Comparison of ENCODE assay signal across 8 cellular contexts in genomic region chr17:7549401-7550055, GRCh38. TPM values are rescaled to one million over a fixed set of nuclear protein-coding genes. Genes with fewer than 3 reads are reported as not detected.
DNase-seq lines count a peak whose midpoint lies in the region; ATAC-seq and TF ChIP-seq lines count a peak whose summit lies in the region.

No MANE protein-coding gene starts in this region.

- H2AFZ ChIP-seq in H9 (ENCODE audit: low read length): no peak overlapping the region

- H3K27ac ChIP-seq in H9 (ENCODE audit: insufficient read length, low read depth, low read length): no peak overlapping the region
- H3K27ac ChIP-seq in psoas muscle: peak overlapping the region; percentile 68

- H3K23ac ChIP-seq in H9 (ENCODE audit: insufficient read length, low read depth, low read length): no peak overlapping the region

- no peak overlapping the region for H3T11ph ChIP-seq in H9 (ENCODE audit: low read length)

- no peak overlapping the region for H4K8ac ChIP-seq in H9 (replicated peaks; ENCODE audit: insufficient read length, low read depth, low read length)

- no CpG with 5 or more reads among the region's 20 CpGs for WGBS in H9 (ENCODE audit: extremely low coverage, insufficient read length, low lambda C conversion rate)
- WGBS in psoas muscle, 3 donors: 30 to 42% (median 38%) methylated on average over 18 to 20 of the region's 20 CpGs

- H2BK5ac ChIP-seq in H9 (ENCODE audit: insufficient read length, low read length): no peak overlapping the region

- H3K36me3 Mint-ChIP-seq in H9 (ENCODE audit: insufficient read depth in 1 of 3, low read depth in 3 of 3): no peaks in the 10 kb centered on the region
- H3K36me3 Mint-ChIP-seq in activated T-helper 2 cell treated with anti-CD3 and anti-CD28 coated beads, Interferon-gamma antibody, Interleukin-2, Interleukin-4, amounts not matched to agents 10 μg/mL and 5 μg/mL and 100 μg/mL, durations not matched to agents 14 hours and 24 hours and 36 hours (ENCODE audit: low read depth): peaks cover 18% of the 10 kb centered on the region

- H3K4me3 ChIP-seq in psoas muscle: peak overlapping the region; percentile 79

- intact Hi-C loops in activated T-helper 2 cell treated with anti-CD3 and anti-CD28 coated beads, Interferon-gamma antibody, Interleukin-2, Interleukin-4, amounts not matched to agents 10 μg/mL and 5 μg/mL and 100 μg/mL, durations not matched to agents 14 hours and 24 hours and 36 hours (cut with micrococcal nuclease): no loop called here
- intact Hi-C loops in head of caudate nucleus (cut with DNase I) (no loop called here), psoas muscle (cut with DNase I) (no loop called here)

- no peaks in the 10 kb centered on the region for H3K79me1 ChIP-seq in H9 (ENCODE audit: insufficient read depth, low read depth, low read length, poor library complexity, severe bottlenecking)

- H3K14ac ChIP-seq in H9 (ENCODE audit: insufficient read depth, low read length): no peak overlapping the region

- H2BK12ac ChIP-seq in H9 (ENCODE audit: insufficient read length, low read depth, low read length): no peak overlapping the region

- no peaks in the 10 kb centered on the region for H3K9me3 ChIP-seq in H9 (ENCODE audit: control insufficient read depth, low read depth, low read length)
- H3K9me3 ChIP-seq in psoas muscle: no peaks in the 10 kb centered on the region

- H2BK120ac ChIP-seq in H9 (ENCODE audit: low read depth, low read length, poor library complexity, severe bottlenecking): no peak overlapping the region

- peaks cover 26% of the 10 kb centered on the region for H3K27me3 Mint-ChIP-seq in H9 (ENCODE audit: low read depth)
- no peaks in the 10 kb centered on the region for H3K27me3 Mint-ChIP-seq in activated T-helper 2 cell treated with anti-CD3 and anti-CD28 coated beads, Interferon-gamma antibody, Interleukin-2, Interleukin-4, amounts not matched to agents 10 μg/mL and 5 μg/mL and 100 μg/mL, durations not matched to agents 14 hours and 24 hours and 36 hours (ENCODE audit: low read depth)

- no peak overlapping the region for H4K5ac ChIP-seq in H9 (ENCODE audit: insufficient read length, low read depth, low read length)

- H3K27me3 ChIP-seq in H9 (ENCODE audit: insufficient read depth, low read length) (no peaks in the 10 kb centered on the region), psoas muscle (ENCODE audit: insufficient read depth in 3 of 3, low read length in 2 of 3) (no peaks in the 10 kb centered on the region)

- no peak overlapping the region for H3K4ac ChIP-seq in H9 (ENCODE audit: low read depth, low read length)

- H3K56ac ChIP-seq in H9 (ENCODE audit: insufficient read length, low read depth, low read length): no peak overlapping the region

- H2AK5ac ChIP-seq in H9 (ENCODE audit: insufficient read length, low read length): no peak overlapping the region

- no peak overlapping the region for H2BK15ac ChIP-seq in H9 (ENCODE audit: low read depth, low read length)

- no peak overlapping the region for H3K18ac ChIP-seq in H9 (ENCODE audit: insufficient read length, low read depth, low read length)

- DNase-seq in H9 (no peak), head of caudate nucleus (peak in 41 of 42 donors; percentile 36 to 90 (median 69)), psoas muscle (no peak), DMS79 (lab: John Stamatoyannopoulos, UW) (no peak), CD1c-positive myeloid dendritic cell (ENCODE audit: extremely low spot score) (no peak), NCI-H187 treated with DMSO at 0.1 percent for 48 hours (lab: John Stamatoyannopoulos, UW) (no peak)
- DNase-seq in activated T-helper 2 cell treated with anti-CD3 and anti-CD28 coated beads, Interferon-gamma antibody, Interleukin-2, Interleukin-4, amounts not matched to agents 10 μg/mL and 5 μg/mL and 100 μg/mL, durations not matched to agents 14 hours and 24 hours and 36 hours (ENCODE audit: low spot score): no peak

- peaks cover 0 to 3% of the 10 kb centered on the region in 2 donors for H3K36me3 ChIP-seq in psoas muscle (ENCODE audit: insufficient read depth in 1 of 2, low read depth in 1 of 2)

- H3K79me2 ChIP-seq in H9 (ENCODE audit: insufficient read depth, low read length): no peaks in the 10 kb centered on the region

- TF ChIP-seq CTCF in H9 (conservative IDR thresholded peaks at IDR 0.05) (no peak), psoas muscle (IDR thresholded peaks at IDR 0.05) (no peak)

- H3K27ac Mint-ChIP-seq in H9: no peak overlapping the region
- peak overlapping the region; percentile 36 for H3K27ac Mint-ChIP-seq in activated T-helper 2 cell treated with anti-CD3 and anti-CD28 coated beads, Interferon-gamma antibody, Interleukin-2, Interleukin-4, amounts not matched to agents 10 μg/mL and 5 μg/mL and 100 μg/mL, durations not matched to agents 14 hours and 24 hours and 36 hours

- peak overlapping the region; percentile 50 to 72 for H3K4me3 Mint-ChIP-seq in H9
- peak overlapping the region; percentile 79 for H3K4me3 Mint-ChIP-seq in activated T-helper 2 cell treated with anti-CD3 and anti-CD28 coated beads, Interferon-gamma antibody, Interleukin-2, Interleukin-4, amounts not matched to agents 10 μg/mL and 5 μg/mL and 100 μg/mL, durations not matched to agents 14 hours and 24 hours and 36 hours (ENCODE audit: low read depth)

- H4K91ac ChIP-seq in H9 (ENCODE audit: insufficient read length, low read depth, low read length): no peak overlapping the region

- H3K9me3 Mint-ChIP-seq in H9: 0 out of 5 replicates have a peak, but pooled peaks cover 0 to 2% of the 10 kb centered on the region in 2 experiments
- no peaks in the 10 kb centered on the region for H3K9me3 Mint-ChIP-seq in activated T-helper 2 cell treated with anti-CD3 and anti-CD28 coated beads, Interferon-gamma antibody, Interleukin-2, Interleukin-4, amounts not matched to agents 10 μg/mL and 5 μg/mL and 100 μg/mL, durations not matched to agents 14 hours and 24 hours and 36 hours

- H4K20me1 ChIP-seq in H9 (ENCODE audit: control insufficient read depth, insufficient read depth, insufficient read length): no peaks in the 10 kb centered on the region

- no peak overlapping the region for H2BK20ac ChIP-seq in H9 (ENCODE audit: low read depth, low read length, poor library complexity, severe bottlenecking)

- H3K4me1 Mint-ChIP-seq in H9: peaks cover 3 to 9% of the 10 kb centered on the region in 2 experiments; a peak in 3 of 4 replicates
- peaks cover 49% of the 10 kb centered on the region for H3K4me1 Mint-ChIP-seq in activated T-helper 2 cell treated with anti-CD3 and anti-CD28 coated beads, Interferon-gamma antibody, Interleukin-2, Interleukin-4, amounts not matched to agents 10 μg/mL and 5 μg/mL and 100 μg/mL, durations not matched to agents 14 hours and 24 hours and 36 hours (ENCODE audit: low read depth)

- H3K23me2 ChIP-seq in H9 (ENCODE audit: insufficient read length, low read depth, low read length, poor library complexity, severe bottlenecking): peaks cover 6% of the 10 kb centered on the region

- ATAC-seq in psoas muscle (peak; percentile 48 to 57 (median 56)), HG03439 (IDR thresholded peaks at IDR 0.05; ENCODE audit: unreplicated experiment) (no peak)

- H3K4me1 ChIP-seq in H9 (ENCODE audit: insufficient read depth, low read length) (peaks cover 2% of the 10 kb centered on the region; the same call in 1 of the 2 replicates), psoas muscle (no peaks in the 10 kb centered on the region)

- H3K4me2 ChIP-seq in H9 (ENCODE audit: insufficient read depth, insufficient read length, low read length): peak overlapping the region; percentile 8

- H3K9ac ChIP-seq in H9 (ENCODE audit: extremely low read depth, insufficient read length, low read length): no peak overlapping the region

RNA-seq across cellular contexts. Expression of gene TNFSF12, which starts 0.7 kb away (rescaled TPM):
- total RNA-seq in H9 (2021) (5.8 and 7.1 TPM in 2 replicates), psoas muscle (10 to 100 TPM; 14.3 to 23.4 (median 15.6) TPM)
- 31.8 and 36.0 TPM in 2 replicates for total RNA-seq in activated T-helper 2 cell treated with anti-CD3 and anti-CD28 coated beads, Interferon-gamma antibody, Interleukin-2, Interleukin-4, amounts not matched to agents 10 μg/mL and 5 μg/mL and 100 μg/mL, durations not matched to agents 14 hours and 24 hours and 36 hours
- 10 to 100 TPM; 10.2 to 18.9 (median 13.8) TPM for polyA plus RNA-seq in psoas muscle

RNA-seq across cellular contexts. Expression of gene TNFSF13, which starts 9.0 kb away (rescaled TPM):
- total RNA-seq in H9 (2021) (0.94 and 1.4 TPM in 2 replicates), psoas muscle (1 to 10 TPM; 4.0 to 5.4 (median 4.5) TPM)
- total RNA-seq in activated T-helper 2 cell treated with anti-CD3 and anti-CD28 coated beads, Interferon-gamma antibody, Interleukin-2, Interleukin-4, amounts not matched to agents 10 μg/mL and 5 μg/mL and 100 μg/mL, durations not matched to agents 14 hours and 24 hours and 36 hours: 2.9 and 3.5 TPM in 2 replicates
- polyA plus RNA-seq in psoas muscle: 1 to 10 TPM; 2.8 to 4.3 (median 3.1) TPM

RNA-seq across cellular contexts. Expression of gene SENP3, which starts 12.2 kb away (rescaled TPM):
- total RNA-seq in H9 (2021) (80.6 and 83.1 TPM in 2 replicates), psoas muscle (10 to 100 TPM; 24.0 to 40.7 (median 38.3) TPM)
- total RNA-seq in activated T-helper 2 cell treated with anti-CD3 and anti-CD28 coated beads, Interferon-gamma antibody, Interleukin-2, Interleukin-4, amounts not matched to agents 10 μg/mL and 5 μg/mL and 100 μg/mL, durations not matched to agents 14 hours and 24 hours and 36 hours: 64.9 and 69.6 TPM in 2 replicates
- 10 to 100 TPM; 44.1 to 90.5 (median 76.1) TPM for polyA plus RNA-seq in psoas muscle

RNA-seq across cellular contexts. Expression of gene CD68, which starts 29.9 kb away (rescaled TPM):
- total RNA-seq in H9 (2021) (0.37 and 0.42 TPM in 2 replicates), psoas muscle (10 to 100 TPM; 15.8 to 38.4 (median 26.4) TPM)
- total RNA-seq in activated T-helper 2 cell treated with anti-CD3 and anti-CD28 coated beads, Interferon-gamma antibody, Interleukin-2, Interleukin-4, amounts not matched to agents 10 μg/mL and 5 μg/mL and 100 μg/mL, durations not matched to agents 14 hours and 24 hours and 36 hours: 9.6 and 10.1 TPM in 2 replicates
- 100 to 1,000 TPM in 1 of 3 donors, 10 to 100 TPM in 2; 16.5 to 298 (median 21.8) TPM for polyA plus RNA-seq in psoas muscle

RNA-seq across cellular contexts. Expression of gene MPDU1, which starts 34.1 kb away (rescaled TPM):
- total RNA-seq in H9 (2021): 73.1 and 76.1 TPM in 2 replicates
- total RNA-seq in activated T-helper 2 cell treated with anti-CD3 and anti-CD28 coated beads, Interferon-gamma antibody, Interleukin-2, Interleukin-4, amounts not matched to agents 10 μg/mL and 5 μg/mL and 100 μg/mL, durations not matched to agents 14 hours and 24 hours and 36 hours: 98.6 and 106 TPM in 2 replicates
- total RNA-seq in psoas muscle: 10 to 100 TPM; 19.3 to 40.6 (median 34.1) TPM
- polyA plus RNA-seq in psoas muscle: 100 to 1,000 TPM in 1 of 3 donors, 10 to 100 TPM in 2; 53.6 to 147 (median 77.8) TPM

Comparison
In these comparisons a context has a peak if more than half of its experiments do, and no peak if none do; other contexts are left out.
1. DNase-seq: peak in head of caudate nucleus (41 of 42); none in H9 (single experiment), activated T-helper 2 cell treated with anti-CD3 and anti-CD28 coated beads, Interferon-gamma antibody, Interleukin-2, Interleukin-4, amounts not matched to agents 10 μg/mL and 5 μg/mL and 100 μg/mL, durations not matched to agents 14 hours and 24 hours and 36 hours (single experiment), psoas muscle (0 of 2), DMS79 (single experiment), CD1c-positive myeloid dendritic cell (single experiment) and NCI-H187 treated with DMSO at 0.1 percent for 48 hours (single experiment).